In genomic region chr17:74755533-74755932, GRCh38 we compare ENCODE assay signal across 23 cellular contexts. TPM values are rescaled to one million over a fixed set of nuclear protein-coding genes. Genes with fewer than 3 reads are reported as not detected.
DNase-seq lines count a peak whose midpoint lies in the region; ATAC-seq and TF ChIP-seq lines count a peak whose summit lies in the region.
"Had no signal": no experiment of that assay in that cellular context is flagged by ENCODE, and none has a peak within 500 bp of the region (broad histone marks: within the 10 kb centered on the region; RNA-seq: fewer than 3 reads in every experiment).

No MANE protein-coding gene starts in this region.

- peaks cover 99% of the 10 kb centered on the region for H3K79me2 ChIP-seq in KMS-11 (ENCODE audit: insufficient read depth, low read depth)

- H3K27ac ChIP-seq in KMS-11 (peak overlapping the region; percentile 94; the same call in 1 of the 2 replicates), cingulate gyrus (ENCODE audit: low read depth, low read length) (peak overlapping the region; percentile 10)
- H3K27ac ChIP-seq: right atrium auricular region had no signal

- H3K27me3 ChIP-seq in KMS-11 (ENCODE audit: insufficient read depth, low read depth): no peaks in the 10 kb centered on the region
- H3K27me3 ChIP-seq: right atrium auricular region had no signal

- no peak overlapping the region for H2AFZ ChIP-seq in KMS-11 (ENCODE audit: low read depth)

- CTCF ChIA-PET in activated naive CD4-positive, alpha-beta T cell treated with anti-CD3 and anti-CD28 coated beads, Interleukin-2, amount 10 ng/mL, durations not matched to agents 7 days and 5 days (lab: Charles Lee): interaction anchor here (1.3 to 7.3 kb wide), 3 partner anchors 15 to 98 kb away, joined by 4 to 43 read pairs (median 10); no protein-coding TSS in a partner anchor

- H3K36me3 Mint-ChIP-seq in activated naive CD4-positive, alpha-beta T cell treated with anti-CD3 and anti-CD28 coated beads, Interleukin-2, amount 10 ng/mL, durations not matched to agents 7 days and 5 days: peaks cover 46% of the 10 kb centered on the region
- H3K36me3 Mint-ChIP-seq in stimulated activated effector memory CD8-positive, alpha-beta T cell treated with anti-CD3 and anti-CD28 coated beads, Interleukin-12 subunit alpha, Interleukin-12 subunit beta, amount 100 ng/mL, for 72 hours: peaks cover 57% of the 10 kb centered on the region
- H3K36me3 Mint-ChIP-seq in CD14-positive monocyte: peaks cover 27 to 41% of the 10 kb centered on the region in 2 donors
- H3K36me3 Mint-ChIP-seq: brain had no signal

- no peak overlapping the region; the same call in 1 of the 2 replicates for H3K9ac ChIP-seq in KMS-11

- H3K9me3 Mint-ChIP-seq in activated naive CD4-positive, alpha-beta T cell treated with anti-CD3 and anti-CD28 coated beads, Interleukin-2, amount 10 ng/mL, durations not matched to agents 7 days and 5 days: no peaks in the 10 kb centered on the region
- no peaks in the 10 kb centered on the region for H3K9me3 Mint-ChIP-seq in stimulated activated effector memory CD8-positive, alpha-beta T cell treated with anti-CD3 and anti-CD28 coated beads, Interleukin-12 subunit alpha, Interleukin-12 subunit beta, amount 100 ng/mL, for 72 hours
- H3K9me3 Mint-ChIP-seq in CD14-positive monocyte: no peaks in the 10 kb centered on the region
- H3K9me3 Mint-ChIP-seq: activated B cell treated with CpG ODN at 0.5 μM for 24 hours, memory B cell had no signal

- peaks cover 89% of the 10 kb centered on the region for H3K4me1 ChIP-seq in KMS-11 (ENCODE audit: low read depth, poor library complexity, severe bottlenecking)

- DNase-seq in activated naive CD4-positive, alpha-beta T cell treated with anti-CD3 and anti-CD28 coated beads, Interleukin-2, amount 10 ng/mL, durations not matched to agents 7 days and 5 days: no peak
- no peak for DNase-seq in activated naive CD4-positive, alpha-beta T cell (lab: John Stamatoyannopoulos, UW)
- DNase-seq in stimulated activated effector memory CD8-positive, alpha-beta T cell treated with anti-CD3 and anti-CD28 coated beads, Interleukin-12 subunit alpha, Interleukin-12 subunit beta, amount 100 ng/mL, for 72 hours (ENCODE audit: low spot score in 2 of 2): no peak
- DNase-seq in LoVo (ENCODE audit: low spot score) (no peak), CD14-positive monocyte (ENCODE audit: low spot score) (no peak), NCI-H510A treated with DMSO at 0.1 percent for 48 hours (lab: John Stamatoyannopoulos, UW) (no peak)
- DNase-seq: ACHN; activated B cell treated with CpG ODN at 0.5 μM for 24 hours; cortex of kidney; DMS53; glutamatergic neuron; HCEC 1CT; IMR-90; NCI-H1436 treated with DMSO at 0.1 percent for 48 hours; NCI-H2171; NCI-H69; RPMI8226; stimulated activated CD4-positive, alpha-beta T cell treated with anti-CD3 and anti-CD28 coated beads, Interleukin-12 subunit alpha, Interleukin-12 subunit beta, amount 100 ng/mL, for 4 hours had no signal

- H3K4me1 Mint-ChIP-seq in activated naive CD4-positive, alpha-beta T cell treated with anti-CD3 and anti-CD28 coated beads, Interleukin-2, amount 10 ng/mL, durations not matched to agents 7 days and 5 days: peaks cover 89% of the 10 kb centered on the region
- peaks cover 90% of the 10 kb centered on the region for H3K4me1 Mint-ChIP-seq in stimulated activated effector memory CD8-positive, alpha-beta T cell treated with anti-CD3 and anti-CD28 coated beads, Interleukin-12 subunit alpha, Interleukin-12 subunit beta, amount 100 ng/mL, for 72 hours
- peaks cover 86% of the 10 kb centered on the region for H3K4me1 Mint-ChIP-seq in CD14-positive monocyte

- peak overlapping the region; percentile 100 for H3K4me2 ChIP-seq in KMS-11

- H3K27ac Mint-ChIP-seq in activated naive CD4-positive, alpha-beta T cell treated with anti-CD3 and anti-CD28 coated beads, Interleukin-2, amount 10 ng/mL, durations not matched to agents 7 days and 5 days: peak overlapping the region; percentile 56
- H3K27ac Mint-ChIP-seq in stimulated activated effector memory CD8-positive, alpha-beta T cell treated with anti-CD3 and anti-CD28 coated beads, Interleukin-12 subunit alpha, Interleukin-12 subunit beta, amount 100 ng/mL, for 72 hours: peak overlapping the region; percentile 98
- no peak overlapping the region for H3K27ac Mint-ChIP-seq in CD14-positive monocyte
- H3K27ac Mint-ChIP-seq: activated B cell treated with CpG ODN at 0.5 μM for 24 hours, memory B cell had no signal

- TF ChIP-seq CTCF in KMS-11 (conservative IDR thresholded peaks at IDR 0.05; ENCODE audit: low read depth, low read length): no peak
- TF ChIP-seq CTCF in CD14-positive monocyte (IDR thresholded peaks at IDR 0.05): no peak

- no peak for ATAC-seq in stimulated activated effector memory CD8-positive, alpha-beta T cell treated with anti-CD3 and anti-CD28 coated beads, Interleukin-12 subunit alpha, Interleukin-12 subunit beta, amount 100 ng/mL, for 72 hours

- H4K20me1 ChIP-seq in KMS-11 (ENCODE audit: insufficient read depth): peaks cover 19% of the 10 kb centered on the region; the same call in 1 of the 2 replicates

- H3K4me3 Mint-ChIP-seq in activated naive CD4-positive, alpha-beta T cell treated with anti-CD3 and anti-CD28 coated beads, Interleukin-2, amount 10 ng/mL, durations not matched to agents 7 days and 5 days: no peak overlapping the region
- H3K4me3 Mint-ChIP-seq in stimulated activated effector memory CD8-positive, alpha-beta T cell treated with anti-CD3 and anti-CD28 coated beads, Interleukin-12 subunit alpha, Interleukin-12 subunit beta, amount 100 ng/mL, for 72 hours: peak overlapping the region; percentile 100
- H3K4me3 Mint-ChIP-seq in CD14-positive monocyte: no peak overlapping the region
- H3K4me3 Mint-ChIP-seq: activated B cell treated with CpG ODN at 0.5 μM for 24 hours, brain, memory B cell had no signal

- H3K36me3 ChIP-seq in KMS-11 (ENCODE audit: insufficient read depth): no peaks in the 10 kb centered on the region; the same call in 1 of the 2 replicates
- H3K36me3 ChIP-seq: right atrium auricular region had no signal

- intact Hi-C loops in CD14-positive monocyte (cut with micrococcal nuclease): no loop called here

- no peak overlapping the region for H3K4me3 ChIP-seq in KMS-11 (IDR thresholded peaks at IDR 0.05; ENCODE audit: insufficient read depth, low read depth, low read length)
- H3K4me3 ChIP-seq: right atrium auricular region had no signal

- no peaks in the 10 kb centered on the region for H3K27me3 Mint-ChIP-seq in activated naive CD4-positive, alpha-beta T cell treated with anti-CD3 and anti-CD28 coated beads, Interleukin-2, amount 10 ng/mL, durations not matched to agents 7 days and 5 days
- peaks cover 0 to 1% (median 0%) of the 10 kb centered on the region in 3 donors for H3K27me3 Mint-ChIP-seq in CD14-positive monocyte (ENCODE audit: low read depth in 3 of 3)
- H3K27me3 Mint-ChIP-seq: activated B cell treated with CpG ODN at 0.5 μM for 24 hours, memory B cell had no signal

RNA-seq across cellular contexts. Expression of gene NHERF1, which starts 7.1 kb away (rescaled TPM):
- 100 to 1,000 TPM; 131 to 149 TPM for polyA plus RNA-seq in CD14-positive monocyte

RNA-seq across cellular contexts. Expression of gene RAB37, which starts 18.5 kb away (rescaled TPM):
- polyA plus RNA-seq in CD14-positive monocyte: 10 to 100 TPM; 26.8 to 40.9 TPM

RNA-seq across cellular contexts. Expression of gene NAT9, which starts 20.6 kb away (rescaled TPM):
- polyA plus RNA-seq in CD14-positive monocyte: 1 to 10 TPM; 7.1 to 7.8 TPM

RNA-seq across cellular contexts. Expression of gene CD300LF, which starts 42.8 kb away (rescaled TPM):
- polyA plus RNA-seq in CD14-positive monocyte: 100 to 1,000 TPM; 112 to 175 TPM
- polyA plus RNA-seq: IMR-90 had no signal

Comparison
In these comparisons a context has a peak if more than half of its experiments do, and no peak if none do; other contexts are left out.
1. H3K27ac Mint-ChIP-seq: peak in activated naive CD4-positive, alpha-beta T cell treated with anti-CD3 and anti-CD28 coated beads, Interleukin-2, amount 10 ng/mL, durations not matched to agents 7 days and 5 days (single experiment) and stimulated activated effector memory CD8-positive, alpha-beta T cell treated with anti-CD3 and anti-CD28 coated beads, Interleukin-12 subunit alpha, Interleukin-12 subunit beta, amount 100 ng/mL, for 72 hours (single experiment); none in CD14-positive monocyte (0 of 7).